Comparison of ENCODE assay signal across 4 cellular contexts in the genomic region with DNA sequence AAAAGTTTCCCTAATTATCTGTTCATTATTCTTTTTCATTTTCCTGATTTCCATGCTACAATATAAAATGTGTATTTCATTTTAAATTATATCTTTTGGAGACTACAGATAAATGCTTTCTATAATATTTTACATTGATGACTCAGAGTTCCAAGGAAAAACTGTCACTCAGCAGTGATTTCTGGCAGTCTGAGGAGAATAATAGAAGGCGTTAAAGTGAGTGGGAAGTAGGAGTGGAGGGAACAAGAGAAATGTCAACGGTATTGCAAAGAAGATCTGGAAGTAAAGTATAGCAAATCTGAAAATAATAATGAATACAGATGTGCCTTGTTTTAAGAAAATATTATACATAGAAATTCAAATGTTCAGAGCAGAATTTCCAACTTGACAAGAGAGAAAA.
"Had no signal": no experiment of that assay in that cellular context is flagged by ENCODE, and none has a peak within 500 bp of the region (broad histone marks: within the 10 kb centered on the region; RNA-seq: fewer than 3 reads in every experiment).

No MANE protein-coding gene starts in this region.

- DNase-seq: IMR-90, KBM-7 had no signal

- H3K27ac ChIP-seq: HL-60 had no signal

- H3K4me3 ChIP-seq: K562 had no signal
